Comparison of ENCODE assay signal across 10 cellular contexts in genomic region chr1:6348511-6349191, GRCh38. TPM values are rescaled to one million over a fixed set of nuclear protein-coding genes. Genes with fewer than 3 reads are reported as not detected.
A peak's percentile ranks its signal among the peaks of the same experiment; 100 is the strongest.
DNase-seq lines count a peak whose midpoint lies in the region; ATAC-seq, FAIRE-seq and TF ChIP-seq lines count a peak whose summit lies in the region.
"Had no signal": no experiment of that assay in that cellular context is flagged by ENCODE, and none has a peak within 500 bp of the region (broad histone marks: within the 10 kb centered on the region; RNA-seq: fewer than 3 reads in every experiment).

No MANE protein-coding gene starts in this region.

- 84 to 91% methylated on average over 11 to 13 of the region's 13 CpGs for WGBS in mesodermal cell (ENCODE audit: insufficient coverage in 2 of 2), 2 experiments
- 87 to 91% methylated on average over 13 of the region's 13 CpGs for WGBS in aorta, 2 donors

- ATAC-seq in HG02870 (IDR thresholded peaks at IDR 0.05; ENCODE audit: unreplicated experiment) (no peak), aorta (ENCODE audit: low FRiP score) (no peak)

- intact Hi-C loops in aorta (cut with DNase I): no loop called here

- peak overlapping the region; percentile 62 for H2AFZ ChIP-seq in astrocyte (ENCODE audit: low read depth, low read length)

- no peaks in the 10 kb centered on the region for H3K27me3 Mint-ChIP-seq in astrocyte (ENCODE audit: low read depth, unreplicated experiment)

- no peak for FAIRE-seq in astrocyte (lab: Jason Lieb, UNC)
- FAIRE-seq: D721Med, endometrium had no signal

- H3K79me2 ChIP-seq in astrocyte (ENCODE audit: insufficient read depth, low read length): peaks cover 20% of the 10 kb centered on the region

- no peaks in the 10 kb centered on the region for H3K27me3 ChIP-seq in BLaER1 treated with 17β-estradiol and CSF1 and Interleukin-3, amounts not matched to agents 10 nM and 100 nM
- H3K27me3 ChIP-seq in astrocyte (ENCODE audit: insufficient read depth, low read length): no peaks in the 10 kb centered on the region
- H3K27me3 ChIP-seq in aorta (ENCODE audit: control insufficient read depth in 1 of 2, insufficient read depth in 2 of 2, low read length in 1 of 2): no peaks in the 10 kb centered on the region

- H3K4me3 Mint-ChIP-seq in astrocyte (ENCODE audit: unreplicated experiment): no peak overlapping the region

- peak overlapping the region; percentile 73 to 93 (median 82) for H3K4me2 ChIP-seq in BLaER1 treated with 17β-estradiol and CSF1 and Interleukin-3, amounts not matched to agents 10 nM and 100 nM
- peak overlapping the region; percentile 60 for H3K4me2 ChIP-seq in astrocyte (ENCODE audit: low read length)

- H4K20me1 ChIP-seq in BLaER1 treated with 17β-estradiol and CSF1 and Interleukin-3, amounts not matched to agents 10 nM and 100 nM: peaks cover 0 to 87% (median 22%) of the 10 kb centered on the region in 11 experiments; a peak in 14 of 22 replicates
- H4K20me1 ChIP-seq in astrocyte (ENCODE audit: insufficient read depth, low read length): peaks cover 35% of the 10 kb centered on the region

- peak overlapping the region; percentile 64 for H3K27ac Mint-ChIP-seq in astrocyte (ENCODE audit: unreplicated experiment)

- H3K4me1 ChIP-seq in BLaER1 treated with 17β-estradiol and CSF1 and Interleukin-3, amounts not matched to agents 10 nM and 100 nM: peaks cover 13 to 47% (median 36%) of the 10 kb centered on the region in 10 experiments
- H3K4me1 ChIP-seq in astrocyte (ENCODE audit: insufficient read depth, low read length) (peaks cover 21% of the 10 kb centered on the region), mesodermal cell (ENCODE audit: control insufficient read depth, insufficient read depth, low read length, poor library complexity, severe bottlenecking) (peaks cover 12% of the 10 kb centered on the region), aorta (ENCODE audit: control insufficient read depth in 1 of 2, insufficient read depth in 2 of 2, low read length in 2 of 2) (peaks cover 0 to 1% of the 10 kb centered on the region in 2 donors)

- H3K9ac ChIP-seq in BLaER1 treated with 17β-estradiol and CSF1 and Interleukin-3, amounts not matched to agents 10 nM and 100 nM: peak overlapping the region; percentile 20 to 69 (median 56); a peak in 21 of 22 replicates
- peak overlapping the region; percentile 49 for H3K9ac ChIP-seq in astrocyte (ENCODE audit: low read length)

- H3K4me3 ChIP-seq in BLaER1 treated with 17β-estradiol and CSF1 and Interleukin-3, amounts not matched to agents 10 nM and 100 nM: peak overlapping the region in 6 of 10 experiments; percentile 3 to 36 (median 20); a peak in 7 of 20 replicates
- H3K4me3 ChIP-seq in astrocyte (ENCODE audit: insufficient read depth, low read depth, low read length): no peak overlapping the region
- no peak overlapping the region for H3K4me3 ChIP-seq in mesodermal cell (ENCODE audit: extremely low read depth, insufficient read depth, low read length, poor library complexity, severe bottlenecking)
- no peak overlapping the region for H3K4me3 ChIP-seq in aorta (ENCODE audit: low read length in 2 of 2)

- no peaks in the 10 kb centered on the region for H3K9me3 ChIP-seq in BLaER1 treated with 17β-estradiol and CSF1 and Interleukin-3, amounts not matched to agents 10 nM and 100 nM (replicated peaks in 1 of 11)
- H3K9me3 ChIP-seq in astrocyte (ENCODE audit: insufficient read depth, low read depth, low read length): no peaks in the 10 kb centered on the region
- H3K9me3 ChIP-seq in mesodermal cell (ENCODE audit: control insufficient read depth, low read length): no peaks in the 10 kb centered on the region
- H3K9me3 ChIP-seq in aorta (ENCODE audit: control insufficient read depth, low read length): no peaks in the 10 kb centered on the region

- H3K36me3 ChIP-seq in BLaER1 treated with 17β-estradiol and CSF1 and Interleukin-3, amounts not matched to agents 10 nM and 100 nM: peaks cover 0 to 27% (median 6%) of the 10 kb centered on the region in 11 experiments; a peak in 7 of 22 replicates
- H3K36me3 ChIP-seq in astrocyte (ENCODE audit: insufficient read depth, low read length) (no peaks in the 10 kb centered on the region), mesodermal cell (ENCODE audit: control insufficient read depth, insufficient read depth, low read length) (peaks cover 14% of the 10 kb centered on the region), aorta (ENCODE audit: control insufficient read depth in 1 of 2, insufficient read depth in 2 of 2, low read length in 1 of 2) (no peaks in the 10 kb centered on the region)

- H3K4me1 Mint-ChIP-seq in astrocyte (ENCODE audit: low read depth, unreplicated experiment): peaks cover 12% of the 10 kb centered on the region

- H3K9me3 Mint-ChIP-seq in astrocyte (ENCODE audit: unreplicated experiment): no peaks in the 10 kb centered on the region

- peak overlapping the region; percentile 47 to 81 (median 71); a peak in 21 of 22 replicates for H3K27ac ChIP-seq in BLaER1 treated with 17β-estradiol and CSF1 and Interleukin-3, amounts not matched to agents 10 nM and 100 nM
- H3K27ac ChIP-seq in astrocyte (ENCODE audit: low read depth, low read length) (peak overlapping the region; percentile 48), mesodermal cell (ENCODE audit: low read depth, low read length, severe bottlenecking) (peak overlapping the region; percentile 47), aorta (ENCODE audit: low read depth in 1 of 2, low read length in 2 of 2) (no peak overlapping the region)

- no peak for TF ChIP-seq CTCF in astrocyte (IDR thresholded peaks at IDR 0.05; ENCODE audit: insufficient read depth, low read depth, low read length)

- peak in 4 of 5 experiments; percentile 3 to 89 (median 46) for DNase-seq in T-helper 2 cell
- peak; percentile 85 for DNase-seq in astrocyte (ENCODE audit: low read depth)
- no peak for DNase-seq in NCI-H1930 (lab: John Stamatoyannopoulos, UW)
- no peak for DNase-seq in aorta
- DNase-seq in AG08396 (ENCODE audit: low spot score): no peak

- H3K36me3 Mint-ChIP-seq in astrocyte (ENCODE audit: low read depth, unreplicated experiment): peaks cover 14% of the 10 kb centered on the region

RNA-seq across cellular contexts. Expression of gene ACOT7, which starts 44.9 kb away (rescaled TPM):
- 75.6 and 91.1 TPM in 2 replicates for total RNA-seq in astrocyte
- 89.4 TPM for polyA plus RNA-seq in mesodermal cell (2013, experiment 1 of 2)
- 76.2 TPM for polyA plus RNA-seq in mesodermal cell (2013, experiment 2 of 2)
- total RNA-seq in aorta: 10 to 100 TPM; 12.5 to 20.9 TPM
- polyA plus RNA-seq in aorta: 10 to 100 TPM; 14.4 to 22.6 TPM

Comparison
In these comparisons a context has a peak if more than half of its experiments do, and no peak if none do; other contexts are left out.
1. H3K27ac ChIP-seq: peak in BLaER1 treated with 17β-estradiol and CSF1 and Interleukin-3, amounts not matched to agents 10 nM and 100 nM (11 of 11), astrocyte (single experiment) and mesodermal cell (single experiment); none in aorta (0 of 2).
2. H3K4me3 ChIP-seq: peak in BLaER1 treated with 17β-estradiol and CSF1 and Interleukin-3, amounts not matched to agents 10 nM and 100 nM (6 of 10); none in astrocyte (single experiment), mesodermal cell (single experiment) and aorta (0 of 2).
3. DNase-seq: peak in T-helper 2 cell (4 of 5) and astrocyte (single experiment); none in NCI-H1930 (0 of 2), aorta (0 of 2) and AG08396 (single experiment).